In the genomic region with DNA sequence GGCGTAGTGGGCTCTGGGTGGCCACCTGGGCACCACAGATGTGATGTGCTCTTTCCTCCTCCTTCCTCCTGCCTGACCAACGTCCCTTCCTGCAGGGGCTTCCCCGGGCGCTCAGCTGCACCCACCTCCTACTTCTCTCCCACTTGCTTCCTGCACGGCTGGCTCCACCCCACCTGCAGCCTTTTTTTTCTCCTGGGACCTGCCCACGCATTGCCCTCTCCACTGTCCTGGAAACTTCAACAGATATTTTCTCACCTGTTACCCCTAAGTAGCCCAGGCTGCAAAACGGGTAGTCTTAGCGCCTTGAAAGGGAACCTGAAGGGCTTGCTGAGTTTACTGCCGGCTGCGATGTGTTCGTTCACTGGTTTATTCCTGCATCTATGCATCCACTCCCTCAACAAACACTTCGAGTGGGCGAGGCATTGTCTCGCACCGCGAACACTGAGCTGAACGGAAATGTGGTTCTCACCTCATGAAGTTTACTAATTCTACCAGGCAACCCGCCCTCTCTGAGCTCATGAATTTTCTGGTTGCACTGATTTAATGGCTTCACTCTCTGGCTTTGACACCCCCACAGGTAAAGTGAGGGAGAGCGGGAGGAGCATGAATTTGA, we compare ENCODE assay signal across 8 cellular contexts. TPM values are rescaled to one million over a fixed set of nuclear protein-coding genes. Genes with fewer than 3 reads are reported as not detected.
DNase-seq lines count a peak whose midpoint lies in the region; ATAC-seq lines count a peak whose summit lies in the region.

No MANE protein-coding gene starts in this region.

- H3K4me1 Mint-ChIP-seq in memory B cell = peaks cover 39% of the 10 kb centered on the region

- no peaks in the 10 kb centered on the region for H3K36me3 Mint-ChIP-seq in memory B cell

- no peak overlapping the region for H3K27ac ChIP-seq in mesenchymal stem cell (ENCODE audit: low read length, poor library complexity, severe bottlenecking)

- H2BK12ac ChIP-seq in mesenchymal stem cell (ENCODE audit: low read length in 2 of 2) = no peak overlapping the region

- H3K4me2 ChIP-seq in mesenchymal stem cell (ENCODE audit: low read length, poor library complexity, severe bottlenecking) = no peak overlapping the region

- no peak overlapping the region for H4K91ac ChIP-seq in mesenchymal stem cell (ENCODE audit: low read length)

- H3K9me3 ChIP-seq in mesenchymal stem cell (ENCODE audit: control insufficient read depth, low read length) = no peaks in the 10 kb centered on the region

- no peak overlapping the region for H2BK120ac ChIP-seq in mesenchymal stem cell (ENCODE audit: low read depth, low read length)

- H3K18ac ChIP-seq in mesenchymal stem cell (ENCODE audit: low read depth in 1 of 2, low read length in 2 of 2) = no peak overlapping the region

- H3K36me3 ChIP-seq in mesenchymal stem cell (ENCODE audit: control insufficient read depth in 1 of 2, insufficient read depth in 2 of 2, low read depth in 1 of 2, low read length in 2 of 2) = no peaks in the 10 kb centered on the region

- H3K4me3 Mint-ChIP-seq in memory B cell = peak overlapping the region; percentile 81

- ATAC-seq in GM18499 (IDR thresholded peaks at IDR 0.05; ENCODE audit: insufficient read depth, unreplicated experiment) (peak; percentile 58), HG02885 (IDR thresholded peaks at IDR 0.05; ENCODE audit: poor library complexity, unreplicated experiment) (peak; percentile 80), memory B cell (ENCODE audit: low read depth) (peak; percentile 77), HG03457 (IDR thresholded peaks at IDR 0.05; ENCODE audit: unreplicated experiment) (no peak)

- H3K9me3 Mint-ChIP-seq in memory B cell = no peaks in the 10 kb centered on the region

- H4K8ac ChIP-seq in mesenchymal stem cell (ENCODE audit: low read length) = no peak overlapping the region

- H3K23ac ChIP-seq in mesenchymal stem cell (ENCODE audit: low read length in 2 of 2) = no peak overlapping the region

- H3K27ac Mint-ChIP-seq in memory B cell = peak overlapping the region; percentile 89

- H3K27me3 Mint-ChIP-seq in memory B cell = no peaks in the 10 kb centered on the region

- WGBS in mesenchymal stem cell = 76% methylated on average over 19 of the region's 19 CpGs

- H2AFZ ChIP-seq in mesenchymal stem cell (ENCODE audit: low read depth, low read length) = no peak overlapping the region

- H3K79me1 ChIP-seq in mesenchymal stem cell (replicated peaks; ENCODE audit: low read length, poor library complexity, severe bottlenecking) = no peaks in the 10 kb centered on the region

- H2BK5ac ChIP-seq in mesenchymal stem cell (ENCODE audit: low read depth, low read length, poor library complexity, severe bottlenecking) = no peak overlapping the region

- DNase-seq in activated CD4-positive, alpha-beta T cell treated with anti-CD3 and anti-CD28 coated beads, Interleukin-2, amount 50 U/mL, for 24 hours (ENCODE audit: low read depth in 1 of 2, low spot score in 1 of 2) = peak; percentile 16 to 30
- DNase-seq in memory B cell (ENCODE audit: low spot score in 2 of 2) (peak; percentile 35 to 51), medulla oblongata (ENCODE audit: extremely low spot score) (no peak), mesenchymal stem cell (no peak), NCI-H2196 (lab: John Stamatoyannopoulos, UW; ENCODE audit: unreplicated experiment) (no peak)

- H3K4me1 ChIP-seq in mesenchymal stem cell (ENCODE audit: control insufficient read depth, insufficient read depth, low read depth, low read length) = peaks cover 5% of the 10 kb centered on the region

- H2BK15ac ChIP-seq in mesenchymal stem cell (ENCODE audit: low read depth, poor library complexity, severe bottlenecking) = no peak overlapping the region

- no peak overlapping the region for H2AK5ac ChIP-seq in mesenchymal stem cell (ENCODE audit: low read length, severe bottlenecking)

- H3K4ac ChIP-seq in mesenchymal stem cell (ENCODE audit: low read depth in 1 of 2, low read length in 2 of 2) = no peak overlapping the region

- H3K9ac ChIP-seq in mesenchymal stem cell (ENCODE audit: low read length) = no peak overlapping the region

- H3K27me3 ChIP-seq in mesenchymal stem cell (ENCODE audit: control insufficient read depth in 1 of 2, insufficient read depth in 1 of 2, low read length in 2 of 2) = peaks cover 5 to 60% of the 10 kb centered on the region in 2 experiments

- H3K14ac ChIP-seq in mesenchymal stem cell (ENCODE audit: low read length in 2 of 2) = no peak overlapping the region

- H3K4me3 ChIP-seq in mesenchymal stem cell (ENCODE audit: insufficient read depth in 1 of 2, low read depth in 1 of 2, low read length in 2 of 2) = no peak overlapping the region

RNA-seq across cellular contexts. Expression of gene ZBTB18, which starts 23.6 kb away (rescaled TPM):
- 6.6 TPM for polyA plus RNA-seq in mesenchymal stem cell (2013, experiment 1 of 2)
- polyA plus RNA-seq in mesenchymal stem cell (2013, experiment 2 of 2) = 6.9 TPM

Comparison
In these comparisons a context has a peak if more than half of its experiments do, and no peak if none do; other contexts are left out.
1. DNase-seq: peak in activated CD4-positive, alpha-beta T cell treated with anti-CD3 and anti-CD28 coated beads, Interleukin-2, amount 50 U/mL, for 24 hours (2 of 2) and memory B cell (2 of 2); none in medulla oblongata (single experiment), mesenchymal stem cell (single experiment) and NCI-H2196 (single experiment).